8 cellular contexts compared by ENCODE assay signal in genomic region chr17:47229535-47230443, GRCh38. TPM values are rescaled to one million over a fixed set of nuclear protein-coding genes. Genes with fewer than 3 reads are reported as not detected.
DNase-seq lines count a peak whose midpoint lies in the region; ATAC-seq and TF ChIP-seq lines count a peak whose summit lies in the region.

No MANE protein-coding gene starts in this region.

- H3K4me1 Mint-ChIP-seq in CD8-positive, alpha-beta memory T cell: peaks cover 10 to 15% (median 13%) of the 10 kb centered on the region in 3 donors
- peaks cover 16 to 17% of the 10 kb centered on the region in 2 experiments for H3K4me1 Mint-ChIP-seq in H9
- H3K4me1 Mint-ChIP-seq in T-helper 1 cell treated with Interleukin-12 subunit alpha and Interleukin-12 subunit beta and Interleukin-4 antibody, amounts not matched to agents 30 μg/mL and 1 μg/mL, for 36 hours (ENCODE audit: low read depth): peaks cover 15% of the 10 kb centered on the region

- no peaks in the 10 kb centered on the region for H3K79me1 ChIP-seq in H9 (ENCODE audit: insufficient read depth, low read depth, low read length, poor library complexity, severe bottlenecking)

- H3K4me1 ChIP-seq in CD8-positive, alpha-beta memory T cell (ENCODE audit: insufficient read depth, low read length): peaks cover 8% of the 10 kb centered on the region
- H3K4me1 ChIP-seq in H9 (ENCODE audit: insufficient read depth, low read length) (no peaks in the 10 kb centered on the region; the same call in 1 of the 2 replicates), vagina (peaks cover 17% of the 10 kb centered on the region)

- CTCF ChIA-PET in CD8-positive, alpha-beta memory T cell (lab: Charles Lee): interaction anchor here (0.8 to 3.3 kb wide), 11 partner anchors 10 to 388 kb away, joined by 3 to 24 read pairs (median 4); no protein-coding TSS in a partner anchor

- ATAC-seq in left cardiac atrium: peak; percentile 63 to 79

- H3K4me3 Mint-ChIP-seq in CD8-positive, alpha-beta memory T cell: peak overlapping the region in 6 of 7 donors; percentile 4 to 79 (median 59)
- H3K4me3 Mint-ChIP-seq in H9: no peak overlapping the region
- peak overlapping the region; percentile 29 for H3K4me3 Mint-ChIP-seq in T-helper 1 cell treated with Interleukin-12 subunit alpha and Interleukin-12 subunit beta and Interleukin-4 antibody, amounts not matched to agents 30 μg/mL and 1 μg/mL, for 36 hours

- peak overlapping the region in 1 of 8 donors; percentile 45 for H3K27ac Mint-ChIP-seq in CD8-positive, alpha-beta memory T cell
- no peak overlapping the region for H3K27ac Mint-ChIP-seq in H9
- H3K27ac Mint-ChIP-seq in T-helper 1 cell treated with Interleukin-12 subunit alpha and Interleukin-12 subunit beta and Interleukin-4 antibody, amounts not matched to agents 30 μg/mL and 1 μg/mL, for 36 hours: no peak overlapping the region

- H4K8ac ChIP-seq in H9 (replicated peaks; ENCODE audit: insufficient read length, low read depth, low read length): no peak overlapping the region

- no peak overlapping the region for H3K23ac ChIP-seq in H9 (ENCODE audit: insufficient read length, low read depth, low read length)

- H2BK5ac ChIP-seq in H9 (ENCODE audit: insufficient read length, low read length): no peak overlapping the region

- no peaks in the 10 kb centered on the region for H3K36me3 Mint-ChIP-seq in CD8-positive, alpha-beta memory T cell
- H3K36me3 Mint-ChIP-seq in H9 (ENCODE audit: insufficient read depth in 1 of 3, low read depth in 3 of 3): no peaks in the 10 kb centered on the region
- no peaks in the 10 kb centered on the region for H3K36me3 Mint-ChIP-seq in T-helper 1 cell treated with Interleukin-12 subunit alpha and Interleukin-12 subunit beta and Interleukin-4 antibody, amounts not matched to agents 30 μg/mL and 1 μg/mL, for 36 hours (ENCODE audit: low read depth)

- no peaks in the 10 kb centered on the region for H3K9me3 Mint-ChIP-seq in CD8-positive, alpha-beta memory T cell
- H3K9me3 Mint-ChIP-seq in H9: peaks cover 0 to under 1% of the 10 kb centered on the region in 2 experiments; a peak in 1 of 5 replicates
- H3K9me3 Mint-ChIP-seq in T-helper 1 cell treated with Interleukin-12 subunit alpha and Interleukin-12 subunit beta and Interleukin-4 antibody, amounts not matched to agents 30 μg/mL and 1 μg/mL, for 36 hours: no peaks in the 10 kb centered on the region

- no peak overlapping the region for H4K5ac ChIP-seq in H9 (ENCODE audit: insufficient read length, low read depth, low read length)

- no peak overlapping the region for H3K14ac ChIP-seq in H9 (ENCODE audit: insufficient read depth, low read length)

- no peaks in the 10 kb centered on the region for H3K79me2 ChIP-seq in H9 (ENCODE audit: insufficient read depth, low read length)

- WGBS in H9 (ENCODE audit: extremely low coverage, insufficient read length, low lambda C conversion rate): no CpG with 5 or more reads among the region's 22 CpGs

- H3T11ph ChIP-seq in H9 (ENCODE audit: low read length): no peak overlapping the region

- H3K4me2 ChIP-seq in H9 (ENCODE audit: insufficient read depth, insufficient read length, low read length): peak overlapping the region; percentile 21

- H3K4ac ChIP-seq in H9 (ENCODE audit: low read depth, low read length): no peak overlapping the region

- no peak overlapping the region for H2BK20ac ChIP-seq in H9 (ENCODE audit: low read depth, low read length, poor library complexity, severe bottlenecking)

- H4K20me1 ChIP-seq in H9 (ENCODE audit: control insufficient read depth, insufficient read depth, insufficient read length): no peaks in the 10 kb centered on the region

- POLR2A ChIA-PET in CD8-positive, alpha-beta memory T cell (lab: Charles Lee): interaction anchor here (0.6 to 1.0 kb wide), 2 partner anchors 70 to 403 kb away, joined by 3 read pairs; no protein-coding TSS in a partner anchor

- H3K56ac ChIP-seq in H9 (ENCODE audit: insufficient read length, low read depth, low read length): no peak overlapping the region

- no peak overlapping the region for H2AK5ac ChIP-seq in H9 (ENCODE audit: insufficient read length, low read length)

- no peak overlapping the region for H3K18ac ChIP-seq in H9 (ENCODE audit: insufficient read length, low read depth, low read length)

- no peak overlapping the region for H2BK15ac ChIP-seq in H9 (ENCODE audit: low read depth, low read length)

- no peaks in the 10 kb centered on the region for H3K27me3 ChIP-seq in CD8-positive, alpha-beta memory T cell (ENCODE audit: insufficient read depth, low read length, poor library complexity, severe bottlenecking)
- H3K27me3 ChIP-seq in H9 (ENCODE audit: insufficient read depth, low read length): no peaks in the 10 kb centered on the region
- H3K27me3 ChIP-seq in vagina: no peaks in the 10 kb centered on the region

- H3K4me3 ChIP-seq in CD8-positive, alpha-beta memory T cell (ENCODE audit: low read length): peak overlapping the region; percentile 25
- H3K4me3 ChIP-seq in vagina: peak overlapping the region; percentile 26 to 28

- no peak overlapping the region for H2BK12ac ChIP-seq in H9 (ENCODE audit: insufficient read length, low read depth, low read length)

- H4K91ac ChIP-seq in H9 (ENCODE audit: insufficient read length, low read depth, low read length): no peak overlapping the region

- H3K23me2 ChIP-seq in H9 (ENCODE audit: insufficient read length, low read depth, low read length, poor library complexity, severe bottlenecking): no peaks in the 10 kb centered on the region

- TF ChIP-seq CTCF in H9 (conservative IDR thresholded peaks at IDR 0.05): peak; percentile 97
- peak; percentile 90 to 98 (median 98) for TF ChIP-seq CTCF in vagina (IDR thresholded peaks at IDR 0.05)

- no peaks in the 10 kb centered on the region for H3K9me3 ChIP-seq in CD8-positive, alpha-beta memory T cell (ENCODE audit: low read length)
- H3K9me3 ChIP-seq in H9 (ENCODE audit: control insufficient read depth, low read depth, low read length) (no peaks in the 10 kb centered on the region), vagina (no peaks in the 10 kb centered on the region)

- H2AFZ ChIP-seq in H9 (ENCODE audit: low read length): peak overlapping the region; percentile 70

- intact Hi-C loops in left cardiac atrium (cut with DNase I) (loop anchor here in 1 of 2 donors (1.0 kb wide), 1 partner anchor 87 kb away; no protein-coding TSS in a partner anchor), vagina (cut with DNase I) (loop anchor here (2.0 kb wide), 1 partner anchor 87 kb away; no protein-coding TSS in a partner anchor)

- H3K27ac ChIP-seq in CD8-positive, alpha-beta memory T cell (ENCODE audit: low read depth, low read length): peak overlapping the region; percentile 19
- H3K27ac ChIP-seq in H9 (ENCODE audit: insufficient read length, low read depth, low read length): no peak overlapping the region
- H3K27ac ChIP-seq in vagina: peak overlapping the region; percentile 45

- no peaks in the 10 kb centered on the region for H3K36me3 ChIP-seq in CD8-positive, alpha-beta memory T cell (ENCODE audit: insufficient read depth, low read length)
- no peaks in the 10 kb centered on the region for H3K36me3 ChIP-seq in vagina

- H3K9ac ChIP-seq in H9 (ENCODE audit: extremely low read depth, insufficient read length, low read length): no peak overlapping the region

- H3K27me3 Mint-ChIP-seq in CD8-positive, alpha-beta memory T cell: peaks cover 3 to 6% of the 10 kb centered on the region in 2 donors
- H3K27me3 Mint-ChIP-seq in H9 (ENCODE audit: low read depth): peaks cover 31% of the 10 kb centered on the region
- peaks cover 15% of the 10 kb centered on the region for H3K27me3 Mint-ChIP-seq in T-helper 1 cell treated with Interleukin-12 subunit alpha and Interleukin-12 subunit beta and Interleukin-4 antibody, amounts not matched to agents 30 μg/mL and 1 μg/mL, for 36 hours (ENCODE audit: low read depth)

- TF ChIP-seq POLR2A in vagina (IDR thresholded peaks at IDR 0.05): no peak

- no peak overlapping the region for H2BK120ac ChIP-seq in H9 (ENCODE audit: low read depth, low read length, poor library complexity, severe bottlenecking)

- peak; percentile 36 to 73 (median 54) for DNase-seq in CD8-positive, alpha-beta memory T cell
- DNase-seq in H9 (peak; percentile 94), NCI-H1694 treated with DMSO at 0.1 percent for 48 hours (lab: John Stamatoyannopoulos, UW) (peak; percentile 69), amniotic stem cell (lab: John Stamatoyannopoulos, UW) (peak; percentile 89), left cardiac atrium (peak; percentile 90), pulmonary artery endothelial cell (ENCODE audit: low read depth, low spot score) (peak; percentile 84), vagina (ENCODE audit: extremely low spot score in 2 of 2) (peak in 1 of 2 donors; percentile 96)

RNA-seq across cellular contexts. Expression of gene MYL4, which starts 20.6 kb away (rescaled TPM):
- total RNA-seq in CD8-positive, alpha-beta memory T cell: not detected
- not detected for polyA plus RNA-seq in CD8-positive, alpha-beta memory T cell
- total RNA-seq in H9 (2021) (0.26 and 0.66 TPM in 2 replicates), left cardiac atrium (1,000 to 10,000 TPM; 4,221 to 5,418 TPM), pulmonary artery endothelial cell (0.33 and 0.81 TPM in 2 replicates), vagina (not detected)

RNA-seq across cellular contexts. Expression of gene ITGB3, which starts 23.8 kb away (rescaled TPM):
- under 1 TPM; 0.07 to 0.13 TPM for total RNA-seq in CD8-positive, alpha-beta memory T cell
- not detected for polyA plus RNA-seq in CD8-positive, alpha-beta memory T cell
- not detected in 2 replicates for total RNA-seq in H9 (2021)
- total RNA-seq in left cardiac atrium: 10 to 100 TPM in 1 of 2 donors, 1 to 10 TPM in 1; 5.9 to 19.5 TPM
- 96.8 and 104 TPM in 2 replicates for total RNA-seq in pulmonary artery endothelial cell
- total RNA-seq in vagina: 6.1 TPM

RNA-seq across cellular contexts. Expression of gene CDC27, which starts 40.7 kb away (rescaled TPM):
- total RNA-seq in CD8-positive, alpha-beta memory T cell: 100 to 1,000 TPM; 113 to 116 TPM
- polyA plus RNA-seq in CD8-positive, alpha-beta memory T cell: 96.2 TPM
- total RNA-seq in H9 (2021): 71.9 and 82.5 TPM in 2 replicates
- 10 to 100 TPM; 75.7 to 83.9 TPM for total RNA-seq in left cardiac atrium
- total RNA-seq in pulmonary artery endothelial cell: 178 and 195 TPM in 2 replicates
- 91.1 TPM for total RNA-seq in vagina

Comparison
In these comparisons a context has a peak if more than half of its experiments do, and no peak if none do; other contexts are left out.
1. H3K4me3 Mint-ChIP-seq: peak in CD8-positive, alpha-beta memory T cell (6 of 7) and T-helper 1 cell treated with Interleukin-12 subunit alpha and Interleukin-12 subunit beta and Interleukin-4 antibody, amounts not matched to agents 30 μg/mL and 1 μg/mL, for 36 hours (single experiment); none in H9 (0 of 2).
2. RNA of gene MYL4, which starts 20.6 kb away (total RNA-seq): 4,221 to 5,418 TPM in left cardiac atrium; 0.26 to 0.66 TPM in H9, 0.33 to 0.81 TPM in pulmonary artery endothelial cell, not detected in CD8-positive, alpha-beta memory T cell and not detected in vagina (single experiment); every median in the first group is over 1,000 times any median in the second.